In the genomic region with DNA sequence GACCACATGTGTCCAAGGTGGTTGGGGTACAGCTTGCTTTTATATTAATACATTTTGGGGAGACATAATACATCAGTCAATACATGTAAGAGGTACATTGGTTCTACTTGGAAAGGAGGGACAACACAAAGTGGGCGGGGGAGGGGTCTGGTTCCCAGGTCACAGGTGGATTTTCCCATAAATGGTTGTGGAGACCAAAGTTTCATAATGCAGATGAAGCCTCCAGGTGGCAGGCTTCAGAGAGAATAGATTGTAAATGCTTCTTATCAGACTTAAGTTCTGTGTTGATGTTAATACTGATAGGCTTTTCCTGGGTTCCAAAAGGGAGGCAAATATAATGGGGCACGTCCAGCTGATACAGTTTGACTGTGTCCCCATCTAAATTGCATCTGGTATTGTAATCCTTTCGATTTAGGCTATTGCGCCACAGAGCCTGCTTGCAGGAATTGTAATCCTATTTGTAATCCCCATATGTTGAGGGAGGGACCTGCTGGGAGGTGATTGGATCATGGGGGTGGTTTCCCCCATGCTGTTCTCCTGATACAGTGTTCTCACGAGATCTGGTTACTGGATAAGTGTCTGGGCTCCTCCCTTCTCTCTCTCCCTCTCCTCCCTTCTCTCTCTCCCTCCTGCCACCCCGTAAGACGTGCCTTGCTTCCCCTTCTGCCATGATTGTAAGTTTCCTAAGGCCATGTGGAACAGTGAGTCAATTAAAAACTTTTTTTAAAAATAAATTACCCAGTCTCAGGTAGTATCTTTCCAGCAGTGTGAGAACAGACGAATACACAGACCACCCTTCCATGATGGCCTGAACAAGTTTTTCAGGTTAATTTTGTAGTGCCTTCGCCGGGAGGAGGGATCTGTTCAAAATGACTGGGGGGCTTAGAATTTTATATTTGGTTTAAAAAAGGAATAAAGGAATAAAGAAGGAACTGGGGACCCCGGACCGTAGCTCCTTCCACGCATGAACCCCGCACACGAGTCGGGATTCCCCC, we compare ENCODE assay signal across 8 cellular contexts. TPM values are rescaled to one million over a fixed set of nuclear protein-coding genes. Genes with fewer than 3 reads are reported as not detected.
DNase-seq lines count a peak whose midpoint lies in the region; ATAC-seq and TF ChIP-seq lines count a peak whose summit lies in the region.

No MANE protein-coding gene starts in this region.

- peaks cover 23% of the 10 kb centered on the region for H3K36me3 Mint-ChIP-seq in WTC11

- H3K4me1 ChIP-seq in Loucy (ENCODE audit: insufficient read depth, low read length, poor library complexity, severe bottlenecking) (peaks cover 15% of the 10 kb centered on the region), hepatocyte (ENCODE audit: insufficient read depth) (no peaks in the 10 kb centered on the region), smooth muscle cell (ENCODE audit: low read depth) (no peaks in the 10 kb centered on the region)

- H3K9me2 ChIP-seq in Loucy (replicated peaks; ENCODE audit: low read depth, low read length) (no peaks in the 10 kb centered on the region), hepatocyte (replicated peaks; ENCODE audit: insufficient read depth) (no peaks in the 10 kb centered on the region)

- H3K27ac ChIP-seq in hepatocyte: peak overlapping the region; percentile 84
- peak overlapping the region; percentile 63 for H3K27ac ChIP-seq in smooth muscle cell (ENCODE audit: low read depth)

- WGBS in hepatocyte (ENCODE audit: low lambda C conversion rate, missing lambda C conversion rate): 21% methylated on average over 16 of the region's 16 CpGs
- 20% methylated on average over 16 of the region's 16 CpGs for WGBS in smooth muscle cell (ENCODE audit: low lambda C conversion rate)

- CTCF ChIA-PET in WTC11 (lab: Charles Lee): interaction anchor here (0.5 to 2.3 kb wide), 3 partner anchors 20 to 104 kb away, joined by 3 to 12 read pairs (median 4); a partner anchor contains a TSS

- H3K4me2 ChIP-seq in Loucy (ENCODE audit: low read depth, low read length, poor library complexity, severe bottlenecking) (peak overlapping the region; percentile 97), hepatocyte (peak overlapping the region; percentile 94), smooth muscle cell (peak overlapping the region; percentile 97)

- peak overlapping the region; percentile 90 for H3K27ac Mint-ChIP-seq in WTC11

- peaks cover 17% of the 10 kb centered on the region for H3K9me3 Mint-ChIP-seq in WTC11

- H3K9me3 ChIP-seq in Loucy (ENCODE audit: insufficient read depth, low read depth, low read length): no peaks in the 10 kb centered on the region
- no peaks in the 10 kb centered on the region for H3K9me3 ChIP-seq in hepatocyte (ENCODE audit: low read depth)
- no peaks in the 10 kb centered on the region for H3K9me3 ChIP-seq in smooth muscle cell (replicated peaks; ENCODE audit: low read depth)

- H3K27me3 ChIP-seq in Loucy (ENCODE audit: insufficient read depth, low read length, poor library complexity, severe bottlenecking) (peaks cover 8% of the 10 kb centered on the region), hepatocyte (no peaks in the 10 kb centered on the region), smooth muscle cell (ENCODE audit: low read depth) (no peaks in the 10 kb centered on the region)

- peak overlapping the region; percentile 99 for H3K4me3 Mint-ChIP-seq in WTC11

- H3K4me3 ChIP-seq in Loucy (ENCODE audit: low read length, poor library complexity, severe bottlenecking) (peak overlapping the region; percentile 91), hepatocyte (peak overlapping the region; percentile 97), smooth muscle cell (peak overlapping the region; percentile 97)

- peaks cover 28% of the 10 kb centered on the region for H3K4me1 Mint-ChIP-seq in WTC11

- H2AFZ ChIP-seq in Loucy (ENCODE audit: low read length) (peak overlapping the region; percentile 100), hepatocyte (peak overlapping the region; percentile 85), smooth muscle cell (ENCODE audit: low read depth) (peak overlapping the region; percentile 100)

- H3K36me3 ChIP-seq in Loucy (ENCODE audit: insufficient read depth, low read length) (no peaks in the 10 kb centered on the region), hepatocyte (replicated peaks; ENCODE audit: insufficient read depth, low read depth) (no peaks in the 10 kb centered on the region), smooth muscle cell (ENCODE audit: low read depth) (no peaks in the 10 kb centered on the region)

- no peaks in the 10 kb centered on the region for H3K79me2 ChIP-seq in Loucy (ENCODE audit: insufficient read depth, low read length)
- peaks cover 15% of the 10 kb centered on the region for H3K79me2 ChIP-seq in hepatocyte
- H3K79me2 ChIP-seq in smooth muscle cell (ENCODE audit: low read depth): peaks cover 5% of the 10 kb centered on the region

- H3K9ac ChIP-seq in Loucy (ENCODE audit: low read depth, low read length, poor library complexity, severe bottlenecking): peak overlapping the region; percentile 70
- H3K9ac ChIP-seq in smooth muscle cell (ENCODE audit: low read depth): peak overlapping the region; percentile 82

- peaks cover 13% of the 10 kb centered on the region for H3K27me3 Mint-ChIP-seq in WTC11 (ENCODE audit: low read depth)

- no peaks in the 10 kb centered on the region for H4K20me1 ChIP-seq in Loucy (ENCODE audit: insufficient read depth, low read length, poor library complexity, severe bottlenecking)
- H4K20me1 ChIP-seq in hepatocyte (ENCODE audit: insufficient read depth, poor library complexity, severe bottlenecking): no peaks in the 10 kb centered on the region
- H4K20me1 ChIP-seq in smooth muscle cell (ENCODE audit: low read depth): no peaks in the 10 kb centered on the region

- H3F3A ChIP-seq in Loucy (ENCODE audit: low read depth) (no peaks in the 10 kb centered on the region), smooth muscle cell (ENCODE audit: low read depth) (no peaks in the 10 kb centered on the region)

- peak; percentile 6 for DNase-seq in NCI-H1092 treated with DMSO at 0.1 percent for 48 hours (lab: John Stamatoyannopoulos, UW)
- no peak for DNase-seq in NCI-H1092 (lab: John Stamatoyannopoulos, UW)
- DNase-seq in WTC11 (ENCODE audit: low spot score): peak; percentile 57
- peak; percentile 49 for DNase-seq in hepatocyte (ENCODE audit: low spot score)
- no peak for DNase-seq in smooth muscle cell (lab: John Stamatoyannopoulos, UW; ENCODE audit: unreplicated experiment)

- POLR2A ChIA-PET in WTC11 (lab: Charles Lee): interaction anchor here (1.1 to 1.7 kb wide), 2 partner anchors 25 to 73 kb away, joined by 3 to 5 read pairs; a partner anchor contains a TSS

- TF ChIP-seq CTCF in Loucy (conservative IDR thresholded peaks at IDR 0.05; ENCODE audit: low read length): peak; percentile 34
- no peak for TF ChIP-seq CTCF in WTC11 (IDR thresholded peaks at IDR 0.05)
- no peak for TF ChIP-seq CTCF in hepatocyte (IDR thresholded peaks at IDR 0.05; ENCODE audit: poor library complexity)
- TF ChIP-seq CTCF in smooth muscle cell (IDR thresholded peaks at IDR 0.05; ENCODE audit: borderline replicate concordance, insufficient read depth, poor library complexity, severe bottlenecking): no peak

- peak; percentile 68 for ATAC-seq in WTC11
- ATAC-seq in HG03095 (IDR thresholded peaks at IDR 0.05; ENCODE audit: unreplicated experiment): no peak
- no peak for ATAC-seq in HG03045 (IDR thresholded peaks at IDR 0.05; ENCODE audit: unreplicated experiment)

TF ChIP-seq in WTC11, 78 proteins besides CTCF, POLR2A, EP300 and RAD21 (continues in another document):
- TF ChIP-seq, protein P1, sequence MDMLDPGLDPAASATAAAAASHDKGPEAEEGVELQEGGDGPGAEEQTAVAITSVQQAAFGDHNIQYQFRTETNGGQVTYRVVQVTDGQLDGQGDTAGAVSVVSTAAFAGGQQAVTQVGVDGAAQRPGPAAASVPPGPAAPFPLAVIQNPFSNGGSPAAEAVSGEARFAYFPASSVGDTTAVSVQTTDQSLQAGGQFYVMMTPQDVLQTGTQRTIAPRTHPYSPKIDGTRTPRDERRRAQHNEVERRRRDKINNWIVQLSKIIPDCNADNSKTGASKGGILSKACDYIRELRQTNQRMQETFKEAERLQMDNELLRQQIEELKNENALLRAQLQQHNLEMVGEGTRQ (CRISPR knock-in tag; IDR thresholded peaks at IDR 0.05): no peak
- TF ChIP-seq, protein P2, sequence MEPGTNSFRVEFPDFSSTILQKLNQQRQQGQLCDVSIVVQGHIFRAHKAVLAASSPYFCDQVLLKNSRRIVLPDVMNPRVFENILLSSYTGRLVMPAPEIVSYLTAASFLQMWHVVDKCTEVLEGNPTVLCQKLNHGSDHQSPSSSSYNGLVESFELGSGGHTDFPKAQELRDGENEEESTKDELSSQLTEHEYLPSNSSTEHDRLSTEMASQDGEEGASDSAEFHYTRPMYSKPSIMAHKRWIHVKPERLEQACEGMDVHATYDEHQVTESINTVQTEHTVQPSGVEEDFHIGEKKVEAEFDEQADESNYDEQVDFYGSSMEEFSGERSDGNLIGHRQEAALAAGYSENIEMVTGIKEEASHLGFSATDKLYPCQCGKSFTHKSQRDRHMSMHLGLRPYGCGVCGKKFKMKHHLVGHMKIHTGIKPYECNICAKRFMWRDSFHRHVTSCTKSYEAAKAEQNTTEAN (CRISPR knock-in tag; IDR thresholded peaks at IDR 0.05): no peak
- TF ChIP-seq NR3C1 (CRISPR knock-in tag; conservative IDR thresholded peaks at IDR 0.05; ENCODE audit: low read depth) (no peak), ELF4 (CRISPR knock-in tag; IDR thresholded peaks at IDR 0.05; ENCODE audit: low read depth) (no peak), ZNF232 (CRISPR knock-in tag; IDR thresholded peaks at IDR 0.05) (no peak)
- TF ChIP-seq, protein P3, sequence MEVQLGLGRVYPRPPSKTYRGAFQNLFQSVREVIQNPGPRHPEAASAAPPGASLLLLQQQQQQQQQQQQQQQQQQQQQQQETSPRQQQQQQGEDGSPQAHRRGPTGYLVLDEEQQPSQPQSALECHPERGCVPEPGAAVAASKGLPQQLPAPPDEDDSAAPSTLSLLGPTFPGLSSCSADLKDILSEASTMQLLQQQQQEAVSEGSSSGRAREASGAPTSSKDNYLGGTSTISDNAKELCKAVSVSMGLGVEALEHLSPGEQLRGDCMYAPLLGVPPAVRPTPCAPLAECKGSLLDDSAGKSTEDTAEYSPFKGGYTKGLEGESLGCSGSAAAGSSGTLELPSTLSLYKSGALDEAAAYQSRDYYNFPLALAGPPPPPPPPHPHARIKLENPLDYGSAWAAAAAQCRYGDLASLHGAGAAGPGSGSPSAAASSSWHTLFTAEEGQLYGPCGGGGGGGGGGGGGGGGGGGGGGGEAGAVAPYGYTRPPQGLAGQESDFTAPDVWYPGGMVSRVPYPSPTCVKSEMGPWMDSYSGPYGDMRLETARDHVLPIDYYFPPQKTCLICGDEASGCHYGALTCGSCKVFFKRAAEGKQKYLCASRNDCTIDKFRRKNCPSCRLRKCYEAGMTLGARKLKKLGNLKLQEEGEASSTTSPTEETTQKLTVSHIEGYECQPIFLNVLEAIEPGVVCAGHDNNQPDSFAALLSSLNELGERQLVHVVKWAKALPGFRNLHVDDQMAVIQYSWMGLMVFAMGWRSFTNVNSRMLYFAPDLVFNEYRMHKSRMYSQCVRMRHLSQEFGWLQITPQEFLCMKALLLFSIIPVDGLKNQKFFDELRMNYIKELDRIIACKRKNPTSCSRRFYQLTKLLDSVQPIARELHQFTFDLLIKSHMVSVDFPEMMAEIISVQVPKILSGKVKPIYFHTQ (CRISPR knock-in tag; IDR thresholded peaks at IDR 0.05): no peak

RNA-seq across cellular contexts. Expression of a gene that starts 44.9 kb away (rescaled TPM):
- total RNA-seq in WTC11 (2021): 4.4 to 5.4 TPM (median 4.6 TPM) in 3 replicates
- 10.4 and 13.9 TPM in 2 replicates for total RNA-seq in hepatocyte
- 3.4 and 3.8 TPM in 2 replicates for polyA plus RNA-seq in hepatocyte
- 5.7 and 12.1 TPM in 2 replicates for total RNA-seq in smooth muscle cell
- polyA plus RNA-seq in smooth muscle cell: 0.95 and 1.0 TPM in 2 replicates

Comparison
In these comparisons a context has a peak if more than half of its experiments do, and no peak if none do; other contexts are left out.
1. DNase-seq: peak in NCI-H1092 treated with DMSO at 0.1 percent for 48 hours (single experiment), WTC11 (single experiment) and hepatocyte (single experiment); none in NCI-H1092 (single experiment) and smooth muscle cell (single experiment).
2. Peak in every context shown above with its lines, with median percentiles within 50 percentile points of each other: H2AFZ ChIP-seq, H3K4me2 ChIP-seq and H3K4me3 ChIP-seq.